1 cellular context compared by ENCODE assay signal in the genomic region with DNA sequence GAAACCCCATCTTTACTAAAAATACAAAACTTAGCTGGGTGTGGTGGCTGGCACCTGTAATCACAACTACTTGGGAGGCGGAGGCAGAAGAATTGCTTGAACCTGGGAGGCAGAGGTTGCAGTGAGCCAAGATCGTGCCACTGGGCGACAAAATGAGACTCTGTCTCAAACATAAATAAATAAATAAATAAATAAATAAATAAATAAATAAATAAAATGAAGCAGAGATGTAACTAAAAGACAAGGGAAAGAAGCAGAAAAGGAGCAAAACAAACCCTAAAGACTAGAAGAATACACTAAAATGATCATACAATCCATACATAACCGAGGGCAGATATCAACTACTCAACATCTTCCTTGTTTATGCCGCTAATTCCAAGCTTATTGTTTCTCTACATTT.
TF ChIP-seq lines count a peak whose summit lies in the region.

No MANE protein-coding gene starts in this region.

TF ChIP-seq in HEK293, 187 proteins besides CTCF, POLR2A, EP300 and RAD21 (continued from another document):
- TF ChIP-seq EGR2 (tag by site-specific recombination; IDR thresholded peaks at IDR 0.05; ENCODE audit: low read depth) (no peak), ZNF146 (tag by site-specific recombination; IDR thresholded peaks at IDR 0.05) (no peak), ZNF350 (tag by site-specific recombination; IDR thresholded peaks at IDR 0.05) (no peak), ZNF426 (tag by site-specific recombination; IDR thresholded peaks at IDR 0.05) (peak; percentile 63), ZNF266 (tag by site-specific recombination; IDR thresholded peaks at IDR 0.05; ENCODE audit: low read depth) (peak; percentile 71), ZNF157 (tag by site-specific recombination; IDR thresholded peaks at IDR 0.05) (no peak), ZNF223 (tag by site-specific recombination; IDR thresholded peaks at IDR 0.05) (no peak), ZNF514 (tag by site-specific recombination; IDR thresholded peaks at IDR 0.05) (no peak), ZNF843 (tag by site-specific recombination; IDR thresholded peaks at IDR 0.05) (no peak), ZNF10 (tag by site-specific recombination; IDR thresholded peaks at IDR 0.05) (no peak)
- TF ChIP-seq, protein P1, sequence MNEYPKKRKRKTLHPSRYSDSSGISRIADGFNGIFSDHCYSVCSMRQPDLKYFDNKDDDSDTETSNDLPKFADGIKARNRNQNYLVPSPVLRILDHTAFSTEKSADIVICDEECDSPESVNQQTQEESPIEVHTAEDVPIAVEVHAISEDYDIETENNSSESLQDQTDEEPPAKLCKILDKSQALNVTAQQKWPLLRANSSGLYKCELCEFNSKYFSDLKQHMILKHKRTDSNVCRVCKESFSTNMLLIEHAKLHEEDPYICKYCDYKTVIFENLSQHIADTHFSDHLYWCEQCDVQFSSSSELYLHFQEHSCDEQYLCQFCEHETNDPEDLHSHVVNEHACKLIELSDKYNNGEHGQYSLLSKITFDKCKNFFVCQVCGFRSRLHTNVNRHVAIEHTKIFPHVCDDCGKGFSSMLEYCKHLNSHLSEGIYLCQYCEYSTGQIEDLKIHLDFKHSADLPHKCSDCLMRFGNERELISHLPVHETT (tag by site-specific recombination; IDR thresholded peaks at IDR 0.05): no peak
- TF ChIP-seq, protein P2, sequence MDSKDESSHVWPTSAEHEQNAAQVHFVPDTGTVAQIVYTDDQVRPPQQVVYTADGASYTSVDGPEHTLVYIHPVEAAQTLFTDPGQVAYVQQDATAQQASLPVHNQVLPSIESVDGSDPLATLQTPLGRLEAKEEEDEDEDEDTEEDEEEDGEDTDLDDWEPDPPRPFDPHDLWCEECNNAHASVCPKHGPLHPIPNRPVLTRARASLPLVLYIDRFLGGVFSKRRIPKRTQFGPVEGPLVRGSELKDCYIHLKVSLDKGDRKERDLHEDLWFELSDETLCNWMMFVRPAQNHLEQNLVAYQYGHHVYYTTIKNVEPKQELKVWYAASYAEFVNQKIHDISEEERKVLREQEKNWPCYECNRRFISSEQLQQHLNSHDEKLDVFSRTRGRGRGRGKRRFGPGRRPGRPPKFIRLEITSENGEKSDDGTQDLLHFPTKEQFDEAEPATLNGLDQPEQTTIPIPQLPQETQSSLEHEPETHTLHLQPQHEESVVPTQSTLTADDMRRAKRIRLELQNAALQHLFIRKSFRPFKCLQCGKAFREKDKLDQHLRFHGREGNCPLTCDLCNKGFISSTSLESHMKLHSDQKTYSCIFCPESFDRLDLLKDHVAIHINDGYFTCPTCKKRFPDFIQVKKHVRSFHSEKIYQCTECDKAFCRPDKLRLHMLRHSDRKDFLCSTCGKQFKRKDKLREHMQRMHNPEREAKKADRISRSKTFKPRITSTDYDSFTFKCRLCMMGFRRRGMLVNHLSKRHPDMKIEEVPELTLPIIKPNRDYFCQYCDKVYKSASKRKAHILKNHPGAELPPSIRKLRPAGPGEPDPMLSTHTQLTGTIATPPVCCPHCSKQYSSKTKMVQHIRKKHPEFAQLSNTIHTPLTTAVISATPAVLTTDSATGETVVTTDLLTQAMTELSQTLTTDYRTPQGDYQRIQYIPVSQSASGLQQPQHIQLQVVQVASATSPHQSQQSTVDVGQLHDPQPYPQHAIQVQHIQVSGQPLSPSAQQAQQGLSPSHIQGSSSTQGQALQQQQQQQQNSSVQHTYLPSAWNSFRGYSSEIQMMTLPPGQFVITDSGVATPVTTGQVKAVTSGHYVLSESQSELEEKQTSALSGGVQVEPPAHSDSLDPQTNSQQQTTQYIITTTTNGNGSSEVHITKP (tag by site-specific recombination; IDR thresholded peaks at IDR 0.05): no peak
- TF ChIP-seq, protein P3, sequence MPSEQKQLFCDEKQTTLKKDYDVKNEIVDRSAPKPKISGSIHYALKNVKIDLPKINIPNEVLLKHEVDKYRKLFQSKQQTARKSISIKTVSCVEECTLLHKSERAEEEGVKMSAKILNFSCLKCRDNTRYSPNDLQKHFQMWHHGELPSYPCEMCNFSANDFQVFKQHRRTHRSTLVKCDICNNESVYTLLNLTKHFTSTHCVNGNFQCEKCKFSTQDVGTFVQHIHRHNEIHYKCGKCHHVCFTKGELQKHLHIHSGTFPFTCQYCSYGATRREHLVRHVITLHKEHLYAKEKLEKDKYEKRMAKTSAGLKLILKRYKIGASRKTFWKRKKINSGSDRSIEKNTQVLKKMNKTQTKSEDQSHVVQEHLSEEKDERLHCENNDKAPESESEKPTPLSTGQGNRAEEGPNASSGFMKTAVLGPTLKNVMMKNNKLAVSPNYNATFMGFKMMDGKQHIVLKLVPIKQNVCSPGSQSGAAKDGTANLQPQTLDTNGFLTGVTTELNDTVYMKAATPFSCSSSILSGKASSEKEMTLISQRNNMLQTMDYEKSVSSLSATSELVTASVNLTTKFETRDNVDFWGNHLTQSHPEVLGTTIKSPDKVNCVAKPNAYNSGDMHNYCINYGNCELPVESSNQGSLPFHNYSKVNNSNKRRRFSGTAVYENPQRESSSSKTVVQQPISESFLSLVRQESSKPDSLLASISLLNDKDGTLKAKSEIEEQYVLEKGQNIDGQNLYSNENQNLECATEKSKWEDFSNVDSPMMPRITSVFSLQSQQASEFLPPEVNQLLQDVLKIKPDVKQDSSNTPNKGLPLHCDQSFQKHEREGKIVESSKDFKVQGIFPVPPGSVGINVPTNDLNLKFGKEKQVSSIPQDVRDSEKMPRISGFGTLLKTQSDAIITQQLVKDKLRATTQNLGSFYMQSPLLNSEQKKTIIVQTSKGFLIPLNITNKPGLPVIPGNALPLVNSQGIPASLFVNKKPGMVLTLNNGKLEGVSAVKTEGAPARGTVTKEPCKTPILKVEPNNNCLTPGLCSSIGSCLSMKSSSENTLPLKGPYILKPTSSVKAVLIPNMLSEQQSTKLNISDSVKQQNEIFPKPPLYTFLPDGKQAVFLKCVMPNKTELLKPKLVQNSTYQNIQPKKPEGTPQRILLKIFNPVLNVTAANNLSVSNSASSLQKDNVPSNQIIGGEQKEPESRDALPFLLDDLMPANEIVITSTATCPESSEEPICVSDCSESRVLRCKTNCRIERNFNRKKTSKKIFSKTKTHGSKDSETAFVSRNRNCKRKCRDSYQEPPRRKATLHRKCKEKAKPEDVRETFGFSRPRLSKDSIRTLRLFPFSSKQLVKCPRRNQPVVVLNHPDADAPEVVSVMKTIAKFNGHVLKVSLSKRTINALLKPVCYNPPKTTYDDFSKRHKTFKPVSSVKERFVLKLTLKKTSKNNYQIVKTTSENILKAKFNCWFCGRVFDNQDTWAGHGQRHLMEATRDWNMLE (tag by site-specific recombination; conservative IDR thresholded peaks at IDR 0.05; ENCODE audit: low read depth): peak; percentile 73
TF ChIP-seq in HEK293: peak in this region for 13.
